ENCODE assay signal across 33 cellular contexts in genomic region chr17:50807675-50808074, GRCh38. TPM values are rescaled to one million over a fixed set of nuclear protein-coding genes. Genes with fewer than 3 reads are reported as not detected.
"Had no signal": no experiment of that assay in that cellular context is flagged by ENCODE, and none has a peak within 500 bp of the region (broad histone marks: within the 10 kb centered on the region; RNA-seq: fewer than 3 reads in every experiment).

No MANE protein-coding gene starts in this region.

- H3K4me1 Mint-ChIP-seq: endodermal cell; naive thymus-derived CD4-positive, alpha-beta T cell had no signal

- H3K9me3 Mint-ChIP-seq: dendritic cell treated with granulocyte-macrophage colony-stimulating factor and Interleukin-4, amounts not matched to agents 40 ng/mL and 50 ng/mL, for 4 days; effector memory CD8-positive, alpha-beta T cell; endodermal cell; naive thymus-derived CD4-positive, alpha-beta T cell had no signal

- H3K27me3 Mint-ChIP-seq: effector memory CD8-positive, alpha-beta T cell had no signal

- H3K9me3 ChIP-seq: colonic mucosa, esophagus squamous epithelium, gastrocnemius medialis, heart right ventricle, left ventricle myocardium inferior, lower lobe of right lung had no signal

- ATAC-seq: effector memory CD8-positive, alpha-beta T cell; esophagus mucosa; gastrocnemius medialis; heart right ventricle; left cardiac atrium; lower lobe of right lung; naive thymus-derived CD4-positive, alpha-beta T cell had no signal

- H3K27me3 ChIP-seq: colonic mucosa, esophagus squamous epithelium, gastrocnemius medialis, heart right ventricle had no signal

- H3K27ac Mint-ChIP-seq: dendritic cell treated with granulocyte-macrophage colony-stimulating factor and Interleukin-4, amounts not matched to agents 40 ng/mL and 50 ng/mL, for 4 days; effector memory CD8-positive, alpha-beta T cell; endodermal cell had no signal

- DNase-seq: colonic mucosa; cortex of kidney; effector CD8-positive, alpha-beta T cell; effector memory CD8-positive, alpha-beta T cell; endodermal cell; erythroblast; esophagus squamous epithelium; foreskin fibroblast; foreskin melanocyte; gastrocnemius medialis; glutamatergic neuron; head of caudate nucleus; heart right ventricle; hippocampal formation; left cardiac atrium; left ventricle myocardium inferior; lower lobe of right lung; mesenchymal stem cell; midbrain; naive thymus-derived CD4-positive, alpha-beta T cell had no signal

- FAIRE-seq: endometrium, islet of Langerhans, keratinocyte had no signal

- H3K27ac ChIP-seq: colonic mucosa, epithelial cell of prostate, esophagus squamous epithelium, gastrocnemius medialis, heart right ventricle, left ventricle myocardium inferior, lower lobe of right lung had no signal

- H3K4me1 ChIP-seq: colonic mucosa, gastrocnemius medialis, heart right ventricle, lower lobe of right lung had no signal

- H3K36me3 ChIP-seq: colonic mucosa, esophagus squamous epithelium, gastrocnemius medialis, heart right ventricle, left ventricle myocardium inferior, lower lobe of right lung had no signal

- H3K4me3 Mint-ChIP-seq: dendritic cell treated with granulocyte-macrophage colony-stimulating factor and Interleukin-4, amounts not matched to agents 40 ng/mL and 50 ng/mL, for 4 days; effector memory CD8-positive, alpha-beta T cell; endodermal cell; naive thymus-derived CD4-positive, alpha-beta T cell had no signal

- H3K4me3 ChIP-seq: colonic mucosa, esophagus squamous epithelium, gastrocnemius medialis, heart right ventricle, left ventricle myocardium inferior, lower lobe of right lung had no signal

- H3K36me3 Mint-ChIP-seq: naive thymus-derived CD4-positive, alpha-beta T cell had no signal

RNA-seq across cellular contexts. Expression of gene WFIKKN2, which starts 27.7 kb away (rescaled TPM):
- total RNA-seq: dermis microvascular lymphatic vessel endothelial cell; esophagus mucosa; glomerular endothelial cell; kidney epithelial cell; lung microvascular endothelial cell; mononuclear cell; naive thymus-derived CD4-positive, alpha-beta T cell had no signal
- polyA plus RNA-seq: keratinocyte; naive thymus-derived CD4-positive, alpha-beta T cell had no signal

RNA-seq across cellular contexts. Expression of gene ANKRD40CL, which starts 40.4 kb away (rescaled TPM):
- total RNA-seq: dermis microvascular lymphatic vessel endothelial cell; endodermal cell; esophagus mucosa; esophagus squamous epithelium; gastrocnemius medialis; glomerular endothelial cell; heart right ventricle; kidney epithelial cell; left cardiac atrium; left ventricle myocardium inferior; lower leg skin; lower lobe of right lung; lung microvascular endothelial cell; mesenteric fat pad; naive thymus-derived CD4-positive, alpha-beta T cell had no signal
- polyA plus RNA-seq: heart right ventricle; keratinocyte; naive thymus-derived CD4-positive, alpha-beta T cell had no signal
